ENCODE assay signal across 27 cellular contexts in the genomic region with DNA sequence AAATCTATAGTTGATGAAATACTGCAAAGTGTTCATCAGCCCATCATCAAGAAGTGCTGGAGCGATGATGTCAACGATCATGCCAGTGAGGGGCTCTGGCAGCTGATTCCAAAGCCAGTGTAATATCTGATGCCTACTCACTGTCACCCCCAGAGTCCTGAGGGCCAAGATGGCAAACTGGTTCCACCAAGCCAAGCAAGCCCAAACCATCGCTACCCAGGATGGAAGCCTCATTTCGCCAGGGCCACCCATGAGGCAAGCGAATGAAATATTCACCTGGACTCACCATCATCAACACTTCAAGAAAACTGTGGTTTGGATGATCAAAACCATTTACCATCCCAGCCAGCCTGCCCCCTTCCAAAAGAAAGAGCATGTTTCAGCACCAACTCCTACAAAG.
"Had no signal": no experiment of that assay in that cellular context is flagged by ENCODE, and none has a peak within 500 bp of the region (broad histone marks: within the 10 kb centered on the region; RNA-seq: fewer than 3 reads in every experiment).

No MANE protein-coding gene starts in this region.

- H3K27me3 ChIP-seq: pancreas, right lobe of liver, testis, thyroid gland, upper lobe of left lung, uterus had no signal

- H3K9me3 Mint-ChIP-seq: naive thymus-derived CD8-positive, alpha-beta T cell; nephron; neural crest cell; stimulated activated naive B cell treated with anti-CD40 and anti-IgM and Interleukin-4, amounts not matched to agents 10 μg/mL and 1 μg/mL and 100 μg/mL, for 72 hours had no signal

- DNase-seq: hippocampal formation; left colon; lower lobe of right lung; mammary epithelial cell; mesenchymal stem cell; naive thymus-derived CD8-positive, alpha-beta T cell; nucleus accumbens; psoas muscle; right lobe of liver; stimulated activated CD4-positive, alpha-beta T cell treated with anti-CD3 and anti-CD28 coated beads, Interleukin-12 subunit alpha, Interleukin-12 subunit beta, amount 100 ng/mL, for 4 hours; stimulated activated CD4-positive, alpha-beta T cell treated with anti-CD3 and anti-CD28 coated beads, Interleukin-15, amount 100 ng/mL, for 24 hours; stimulated activated CD4-positive, alpha-beta T cell treated with anti-CD3 and anti-CD28 coated beads, Interleukin-2, amount 100 ng/mL, for 24 hours; stimulated activated CD4-positive, alpha-beta T cell treated with anti-CD3 and anti-CD28 coated beads, Interleukin-4, amount 100 ng/mL, for 1 hour; stimulated activated naive B cell treated with anti-CD40 and anti-IgM and Interleukin-4, amounts not matched to agents 10 μg/mL and 1 μg/mL and 100 μg/mL, for 72 hours; stimulated activated naive CD8-positive, alpha-beta T cell treated with anti-CD3 and anti-CD28 coated beads, Interleukin-15, Interleukin-2, amounts not matched to agents 100 U/mL and 50 U/mL, for 24 hours; stomach; testis; thyroid gland; transverse colon; upper lobe of left lung; uterus had no signal

- H3K36me3 Mint-ChIP-seq: naive thymus-derived CD8-positive, alpha-beta T cell; stimulated activated naive B cell treated with anti-CD40 and anti-IgM and Interleukin-4, amounts not matched to agents 10 μg/mL and 1 μg/mL and 100 μg/mL, for 72 hours had no signal

- H3K4me3 Mint-ChIP-seq: naive thymus-derived CD8-positive, alpha-beta T cell; nephron; neural crest cell; stimulated activated naive B cell treated with anti-CD40 and anti-IgM and Interleukin-4, amounts not matched to agents 10 μg/mL and 1 μg/mL and 100 μg/mL, for 72 hours had no signal

- H3K27ac ChIP-seq: left lung, lower lobe of right lung, pancreas, psoas muscle, right lobe of liver, stomach, testis, thyroid gland, transverse colon, upper lobe of left lung, uterus had no signal

- H3K4me3 ChIP-seq: left lung, lower lobe of right lung, pancreas, psoas muscle, right lobe of liver, smooth muscle cell, stomach, testis, thyroid gland, transverse colon, upper lobe of left lung, uterus had no signal

- H3K27ac Mint-ChIP-seq: naive thymus-derived CD8-positive, alpha-beta T cell; nephron; stimulated activated naive B cell treated with anti-CD40 and anti-IgM and Interleukin-4, amounts not matched to agents 10 μg/mL and 1 μg/mL and 100 μg/mL, for 72 hours had no signal

- H3K36me3 ChIP-seq: left lung, lower lobe of right lung, pancreas, right lobe of liver, stomach, thyroid gland, transverse colon, upper lobe of left lung, uterus had no signal

- H3K9me3 ChIP-seq: left lung, lower lobe of right lung, pancreas, psoas muscle, right lobe of liver, stomach, testis, thyroid gland, transverse colon, upper lobe of left lung, uterus had no signal

- H3K4me1 Mint-ChIP-seq: nephron; stimulated activated naive B cell treated with anti-CD40 and anti-IgM and Interleukin-4, amounts not matched to agents 10 μg/mL and 1 μg/mL and 100 μg/mL, for 72 hours had no signal

- H3K4me1 ChIP-seq: left lung, lower lobe of right lung, pancreas, psoas muscle, right lobe of liver, stomach, testis, thyroid gland, transverse colon, upper lobe of left lung, uterus had no signal

- FAIRE-seq: keratinocyte, pancreas had no signal
